ENCODE assay signal across 19 cellular contexts in the genomic region with DNA sequence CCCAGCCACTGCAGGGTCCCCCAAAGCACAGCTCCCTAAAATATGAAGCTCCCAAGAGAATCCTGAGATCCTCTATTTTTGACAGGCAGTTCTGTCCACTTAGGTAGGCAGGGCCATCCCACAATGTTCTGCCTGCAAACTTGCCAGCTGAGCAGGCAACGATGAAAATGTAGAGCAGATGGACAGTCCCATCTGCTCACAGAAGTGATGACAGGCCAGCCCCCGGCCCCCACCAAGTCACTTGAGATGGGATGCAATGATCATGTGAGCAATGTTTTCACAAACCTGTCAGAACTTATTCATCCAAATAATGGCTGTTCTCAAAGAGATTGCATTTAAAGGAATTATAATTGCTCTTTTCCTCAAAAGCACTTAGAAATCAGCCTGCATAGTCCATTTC.
"Had no signal": no experiment of that assay in that cellular context is flagged by ENCODE, and none has a peak within 500 bp of the region (broad histone marks: within the 10 kb centered on the region; RNA-seq: fewer than 3 reads in every experiment).

No MANE protein-coding gene starts in this region.

- ATAC-seq: effector memory CD8-positive, alpha-beta T cell; gastrocnemius medialis; left ventricle myocardium superior; mucosa of descending colon; natural killer cell treated with Interleukin-12 subunit alpha and Interleukin-12 subunit beta and Interleukin-15 and Interleukin-18, amount 100 ng/mL, for 72 hours; right lobe of liver had no signal

- DNase-seq: activated CD4-positive, alpha-beta memory T cell treated with anti-CD3 and anti-CD28 coated beads for 36 hours; activated CD4-positive, alpha-beta T cell treated with anti-CD3 and anti-CD28 coated beads, Interleukin-2, amount 10 ng/mL, durations not matched to agents 24 days and 14 days; activated CD8-positive, alpha-beta memory T cell treated with anti-CD3 and anti-CD28 coated beads, Interleukin-2, amount 50 U/mL, for 4 hours; activated effector memory CD4-positive, alpha-beta T cell treated with anti-CD3 and anti-CD28 coated beads, Interleukin-2, amount 50 U/mL, for 16 hours; activated naive CD4-positive, alpha-beta T cell treated with anti-CD3 and anti-CD28 coated beads for 36 hours; activated naive CD8-positive, alpha-beta T cell treated with anti-CD3 and anti-CD28 coated beads for 36 hours; activated T-cell treated with anti-CD3 and anti-CD28 coated beads, Interleukin-2, amount 50 U/mL, for 1 hour; adrenal gland; cortex of kidney; effector memory CD8-positive, alpha-beta T cell; erythroblast; gastrocnemius medialis; left cardiac atrium; left ventricle myocardium superior; mucosa of descending colon; right lobe of liver; stimulated activated CD4-positive, alpha-beta T cell treated with anti-CD3 and anti-CD28 coated beads, Interleukin-2, amount 100 ng/mL, for 48 hours; stimulated activated naive CD4-positive, alpha-beta T cell treated with Interleukin-2 at 50 U/mL for 16 hours had no signal
